Comparison of ENCODE assay signal across 9 cellular contexts in genomic region chr2:37585982-37586621, GRCh38.
DNase-seq lines count a peak whose midpoint lies in the region; ATAC-seq and TF ChIP-seq lines count a peak whose summit lies in the region.
"Had no signal": no experiment of that assay in that cellular context is flagged by ENCODE, and none has a peak within 500 bp of the region (broad histone marks: within the 10 kb centered on the region; RNA-seq: fewer than 3 reads in every experiment).

No MANE protein-coding gene starts in this region.

- no peaks in the 10 kb centered on the region for H3K36me3 Mint-ChIP-seq in activated naive CD8-positive, alpha-beta T cell treated with anti-CD3 and anti-CD28 coated beads for 36 hours
- H3K36me3 Mint-ChIP-seq in immature natural killer cell: no peaks in the 10 kb centered on the region

- TF ChIP-seq CTCF in right atrium auricular region (IDR thresholded peaks at IDR 0.05): no peak

- intact Hi-C loops in Right ventricle myocardium inferior (cut with DNase I): loop anchor here (5.0 kb wide), 2 partner anchors 66 to 86 kb away; partner anchors contain the start of gene CDC42EP3

- H3K9me3 Mint-ChIP-seq in activated naive CD8-positive, alpha-beta T cell treated with anti-CD3 and anti-CD28 coated beads for 36 hours: no peaks in the 10 kb centered on the region
- peaks cover 0 to 2% (median 0%) of the 10 kb centered on the region in 6 donors for H3K9me3 Mint-ChIP-seq in immature natural killer cell

- H3K9me3 ChIP-seq in right atrium auricular region: no peaks in the 10 kb centered on the region
- H3K9me3 ChIP-seq in SK-N-MC (ENCODE audit: low read depth, low read length): no peaks in the 10 kb centered on the region
- H3K9me3 ChIP-seq: BLaER1 had no signal

- DNase-seq in Right ventricle myocardium inferior (ENCODE audit: missing footprints) (no peak), right atrium auricular region (ENCODE audit: low spot score) (no peak), SK-N-MC (ENCODE audit: low read depth, low spot score) (peak; percentile 57), immature natural killer cell (peak; percentile 71 to 81 (median 71)), NCI-H1694 treated with DMSO at 0.1 percent for 48 hours (lab: John Stamatoyannopoulos, UW) (no peak)
- peak; percentile 68 for DNase-seq in activated naive CD8-positive, alpha-beta T cell treated with anti-CD3 and anti-CD28 coated beads for 36 hours
- peak; percentile 39 to 62 (median 58) for DNase-seq in stimulated activated CD4-positive, alpha-beta T cell treated with anti-CD3 and anti-CD28 coated beads, TNF-alpha, amount 100 ng/mL, for 1 hour (ENCODE audit: low read depth in 3 of 3, low spot score in 1 of 3)

- peaks cover 0 to 33% of the 10 kb centered on the region in 2 donors for H3K4me1 ChIP-seq in right atrium auricular region

- H3K4me3 Mint-ChIP-seq in activated naive CD8-positive, alpha-beta T cell treated with anti-CD3 and anti-CD28 coated beads for 36 hours: peak overlapping the region; percentile 43
- H3K4me3 Mint-ChIP-seq in immature natural killer cell: peak overlapping the region; percentile 62 to 91 (median 74)

- H3K4me1 Mint-ChIP-seq in activated naive CD8-positive, alpha-beta T cell treated with anti-CD3 and anti-CD28 coated beads for 36 hours: peaks cover 81% of the 10 kb centered on the region
- peaks cover 90 to 95% of the 10 kb centered on the region in 2 donors for H3K4me1 Mint-ChIP-seq in immature natural killer cell

- peak overlapping the region; percentile 39 for H3K9ac ChIP-seq in SK-N-MC (ENCODE audit: insufficient read length)
- H3K9ac ChIP-seq: BLaER1 had no signal

- peak; percentile 27 for ATAC-seq in Right ventricle myocardium inferior
- ATAC-seq in GM21723 (IDR thresholded peaks at IDR 0.05; ENCODE audit: unreplicated experiment): no peak

- H3K4me3 ChIP-seq in right atrium auricular region (no peak overlapping the region), SK-N-MC (peak overlapping the region; percentile 66)
- H3K4me3 ChIP-seq: BLaER1 had no signal

- no peaks in the 10 kb centered on the region for H3K27me3 Mint-ChIP-seq in activated naive CD8-positive, alpha-beta T cell treated with anti-CD3 and anti-CD28 coated beads for 36 hours
- peaks cover 0 to 3% (median 0%) of the 10 kb centered on the region in 3 donors for H3K27me3 Mint-ChIP-seq in immature natural killer cell (ENCODE audit: low read depth in 3 of 3)

- no peak overlapping the region for H3K27ac ChIP-seq in right atrium auricular region
- peak overlapping the region; percentile 85 for H3K27ac ChIP-seq in SK-N-MC
- H3K27ac ChIP-seq: BLaER1 had no signal

- H3K36me3 ChIP-seq in right atrium auricular region: no peaks in the 10 kb centered on the region
- no peaks in the 10 kb centered on the region for H3K36me3 ChIP-seq in SK-N-MC (ENCODE audit: insufficient read depth, low read length)
- H3K36me3 ChIP-seq: BLaER1 had no signal

- H3K27me3 ChIP-seq in right atrium auricular region: no peaks in the 10 kb centered on the region
- H3K27me3 ChIP-seq: BLaER1 had no signal

- H3K27ac Mint-ChIP-seq in activated naive CD8-positive, alpha-beta T cell treated with anti-CD3 and anti-CD28 coated beads for 36 hours: peak overlapping the region; percentile 87
- peak overlapping the region; percentile 83 to 98 (median 97) for H3K27ac Mint-ChIP-seq in immature natural killer cell

Comparison
In these comparisons a context has a peak if more than half of its experiments do, and no peak if none do; other contexts are left out.
1. DNase-seq: peak in SK-N-MC (single experiment), activated naive CD8-positive, alpha-beta T cell treated with anti-CD3 and anti-CD28 coated beads for 36 hours (single experiment), immature natural killer cell (3 of 3) and stimulated activated CD4-positive, alpha-beta T cell treated with anti-CD3 and anti-CD28 coated beads, TNF-alpha, amount 100 ng/mL, for 1 hour (3 of 3); none in Right ventricle myocardium inferior (single experiment), right atrium auricular region (single experiment) and NCI-H1694 treated with DMSO at 0.1 percent for 48 hours (single experiment).